Comparison of ENCODE assay signal across 1 cellular context in genomic region chr6:138719011-138719635, GRCh38.
A peak's percentile ranks its signal among the peaks of the same experiment; 100 is the strongest.
TF ChIP-seq lines count a peak whose summit lies in the region.

No MANE protein-coding gene starts in this region.

TF ChIP-seq in GM12878, 131 proteins besides CTCF, POLR2A, EP300 and RAD21 (continued from another document):
- TF ChIP-seq ZNF687 (IDR thresholded peaks at IDR 0.05) (peak; percentile 30; the same call in 1 of the 2 replicates), BACH1 (IDR thresholded peaks at IDR 0.05; ENCODE audit: borderline replicate concordance) (no peak), RUNX3 (IDR thresholded peaks at IDR 0.05; ENCODE audit: low read length) (peak; percentile 25; the same call in 1 of the 2 replicates), HDAC2 (IDR thresholded peaks at IDR 0.05) (no peak)
